In the genomic region with DNA sequence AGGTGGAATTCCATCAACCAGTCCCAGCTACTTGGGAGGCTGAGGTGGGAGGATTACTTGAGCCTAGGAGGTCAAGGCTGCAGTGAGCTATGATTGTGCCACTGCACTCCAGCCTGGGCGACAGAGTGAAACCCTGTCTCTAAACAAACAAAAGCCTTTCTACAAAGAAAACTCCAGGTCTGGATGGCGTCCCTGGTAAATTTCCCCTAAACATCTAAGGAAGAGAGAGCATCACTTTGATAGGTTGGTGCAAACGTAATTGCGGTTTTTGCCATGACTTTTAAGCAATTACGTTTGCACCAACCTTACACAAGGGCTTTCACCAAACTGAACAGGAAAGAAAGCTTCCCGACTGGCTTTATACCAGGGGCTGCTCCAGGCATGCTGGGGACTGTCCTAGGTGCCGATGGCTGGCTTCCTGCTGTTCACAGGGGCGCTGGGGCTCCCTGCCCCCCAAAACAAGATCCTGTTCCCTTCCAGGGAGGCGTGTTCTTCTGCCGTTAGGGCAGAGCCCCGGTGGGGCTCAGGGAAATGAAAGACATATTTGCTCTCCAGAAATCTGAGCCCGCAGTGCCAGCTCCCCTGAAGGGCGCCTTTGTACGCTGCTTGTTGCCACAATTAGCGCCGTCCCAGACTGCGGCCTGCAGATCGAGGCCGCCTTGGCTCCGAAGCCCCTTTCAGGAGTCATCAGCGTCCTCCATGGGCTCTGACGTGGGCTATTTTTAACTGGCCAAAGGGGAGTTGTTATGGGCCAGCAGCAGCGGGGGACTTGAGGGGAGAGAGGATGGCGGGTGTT, we compare ENCODE assay signal across 8 cellular contexts. TPM values are rescaled to one million over a fixed set of nuclear protein-coding genes. Genes with fewer than 3 reads are reported as not detected.
A peak's percentile ranks its signal among the peaks of the same experiment; 100 is the strongest.
DNase-seq lines count a peak whose midpoint lies in the region; ATAC-seq, FAIRE-seq and TF ChIP-seq lines count a peak whose summit lies in the region.

No MANE protein-coding gene starts in this region.

- H3K27ac Mint-ChIP-seq in astrocyte (ENCODE audit: unreplicated experiment) = no peak overlapping the region

- no peaks in the 10 kb centered on the region for H4K20me1 ChIP-seq in astrocyte (ENCODE audit: insufficient read depth, low read length)

- H3K4me3 Mint-ChIP-seq in astrocyte (ENCODE audit: unreplicated experiment) = no peak overlapping the region

- peaks cover 18% of the 10 kb centered on the region for H3K27me3 Mint-ChIP-seq in astrocyte (ENCODE audit: low read depth, unreplicated experiment)

- no peaks in the 10 kb centered on the region for H3K79me2 ChIP-seq in astrocyte (ENCODE audit: insufficient read depth, low read length)

- H3K4me1 ChIP-seq in astrocyte (ENCODE audit: insufficient read depth, low read length) (peaks cover 20% of the 10 kb centered on the region), right lobe of liver (no peaks in the 10 kb centered on the region), thyroid gland (peaks cover 15 to 29% of the 10 kb centered on the region in 2 donors)

- no peaks in the 10 kb centered on the region for H3K9me3 Mint-ChIP-seq in astrocyte (ENCODE audit: unreplicated experiment)

- no peak for TF ChIP-seq CTCF in astrocyte (IDR thresholded peaks at IDR 0.05; ENCODE audit: insufficient read depth, low read depth, low read length)
- no peak for TF ChIP-seq CTCF in right lobe of liver (IDR thresholded peaks at IDR 0.05)
- no peak for TF ChIP-seq CTCF in thyroid gland (IDR thresholded peaks at IDR 0.05)

- peaks cover 19% of the 10 kb centered on the region for H3K27me3 ChIP-seq in astrocyte (ENCODE audit: insufficient read depth, low read length)
- no peaks in the 10 kb centered on the region for H3K27me3 ChIP-seq in right lobe of liver
- H3K27me3 ChIP-seq in thyroid gland = no peaks in the 10 kb centered on the region

- H3K4me1 Mint-ChIP-seq in astrocyte (ENCODE audit: low read depth, unreplicated experiment) = no peaks in the 10 kb centered on the region

- intact Hi-C loops in right lobe of liver (cut with DNase I) = no loop called here
- intact Hi-C loops in thyroid gland (cut with DNase I) = no loop called here

- peaks cover 2% of the 10 kb centered on the region for H3K9me3 ChIP-seq in astrocyte (ENCODE audit: insufficient read depth, low read depth, low read length)
- no peaks in the 10 kb centered on the region for H3K9me3 ChIP-seq in right lobe of liver
- H3K9me3 ChIP-seq in thyroid gland = no peaks in the 10 kb centered on the region

- ATAC-seq in right lobe of liver = peak in 3 of 4 donors; percentile 15 to 21 (median 18)
- ATAC-seq in GM21367 (IDR thresholded peaks at IDR 0.05; ENCODE audit: unreplicated experiment) = no peak

- peak overlapping the region; percentile 54 for H2AFZ ChIP-seq in astrocyte (ENCODE audit: low read depth, low read length)

- DNase-seq in NOMO-1 treated with DMSO at 0.1 percent for 48 hours (lab: John Stamatoyannopoulos, UW; ENCODE audit: unreplicated experiment) (peak; percentile 17), NOMO-1 treated with dmso at 0.1 percent for 144 hours (lab: John Stamatoyannopoulos, UW; ENCODE audit: unreplicated experiment) (no peak), astrocyte (ENCODE audit: low read depth) (peak; percentile 29), right lobe of liver (no peak), thyroid gland (no peak), NCI-H1694 (lab: John Stamatoyannopoulos, UW) (no peak), 8988T (no peak)

- peak overlapping the region; percentile 48 for H3K9ac ChIP-seq in astrocyte (ENCODE audit: low read length)

- H3K4me3 ChIP-seq in astrocyte (ENCODE audit: insufficient read depth, low read depth, low read length) (no peak overlapping the region), right lobe of liver (no peak overlapping the region), thyroid gland (replicated peaks in 1 of 3) (no peak overlapping the region)

- H3K27ac ChIP-seq in astrocyte (ENCODE audit: low read depth, low read length) (no peak overlapping the region), right lobe of liver (no peak overlapping the region), thyroid gland (peak overlapping the region; percentile 52 to 88 (median 68))

- no peak for TF ChIP-seq POLR2A in right lobe of liver (IDR thresholded peaks at IDR 0.05)
- TF ChIP-seq POLR2A in thyroid gland (IDR thresholded peaks at IDR 0.05) = peak in 1 of 2 donors; percentile 16

- H3K4me2 ChIP-seq in astrocyte (ENCODE audit: low read length) = peak overlapping the region; percentile 54

- H3K36me3 ChIP-seq in astrocyte (ENCODE audit: insufficient read depth, low read length) (no peaks in the 10 kb centered on the region), right lobe of liver (no peaks in the 10 kb centered on the region), thyroid gland (no peaks in the 10 kb centered on the region)

- FAIRE-seq in astrocyte (lab: Jason Lieb, UNC) = no peak

- H3K36me3 Mint-ChIP-seq in astrocyte (ENCODE audit: low read depth, unreplicated experiment) = no peaks in the 10 kb centered on the region

- WGBS in right lobe of liver (ENCODE audit: insufficient coverage, low coverage, low lambda C conversion rate, missing lambda C conversion rate) = 14% methylated on average over 10 of the region's 24 CpGs
- WGBS in thyroid gland, 2 donors = 15 to 19% methylated on average over 13 to 22 of the region's 24 CpGs

RNA-seq across cellular contexts. Expression of a gene that starts 38.7 kb away (rescaled TPM):
- total RNA-seq in astrocyte = 1.9 and 2.0 TPM in 2 replicates
- total RNA-seq in right lobe of liver = 10 to 100 TPM in 1 of 6 experiments, 1 to 10 TPM in 5; 3.7 to 10.1 (median 4.8) TPM
- total RNA-seq in thyroid gland = 10 to 100 TPM in 3 of 4 donors, 1 to 10 TPM in 1; 9.1 to 15.9 (median 14.0) TPM

Comparison
In these comparisons a context has a peak if more than half of its experiments do, and no peak if none do; other contexts are left out.
1. DNase-seq: peak in NOMO-1 treated with DMSO at 0.1 percent for 48 hours (single experiment) and astrocyte (single experiment); none in NOMO-1 treated with dmso at 0.1 percent for 144 hours (single experiment), right lobe of liver (0 of 3), thyroid gland (0 of 2), NCI-H1694 (single experiment) and 8988T (single experiment).
2. H3K27ac ChIP-seq: peak in thyroid gland (3 of 3); none in astrocyte (single experiment) and right lobe of liver (0 of 3).